27 cellular contexts compared by ENCODE assay signal in the genomic region with DNA sequence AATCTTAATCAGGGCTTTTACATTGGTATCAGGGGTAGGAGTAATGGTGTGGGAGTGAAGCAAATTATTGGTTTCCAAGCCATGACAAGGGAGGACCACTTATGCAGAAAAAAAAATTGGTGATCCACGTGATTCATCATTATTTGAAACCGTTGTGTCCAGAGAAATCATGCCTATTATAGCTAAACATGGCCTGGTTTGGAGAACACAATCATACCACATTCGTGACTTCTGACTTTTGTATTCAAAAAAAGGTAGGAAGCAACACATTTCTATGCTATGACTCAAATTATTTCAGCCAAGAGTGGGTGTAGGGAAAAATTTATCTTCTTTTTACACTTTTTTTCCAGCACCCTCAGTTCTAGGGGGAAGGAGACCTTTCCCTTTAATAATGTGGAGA.
"Had no signal": no experiment of that assay in that cellular context is flagged by ENCODE, and none has a peak within 500 bp of the region (broad histone marks: within the 10 kb centered on the region; RNA-seq: fewer than 3 reads in every experiment).

No MANE protein-coding gene starts in this region.

- ATAC-seq: effector memory CD8-positive, alpha-beta T cell; heart right ventricle; left ventricle myocardium superior; lower lobe of right lung; naive thymus-derived CD8-positive, alpha-beta T cell; right lobe of liver; stimulated activated effector memory CD8-positive, alpha-beta T cell treated with anti-CD3 and anti-CD28 coated beads, Interleukin-12 subunit alpha, Interleukin-12 subunit beta, amount 100 ng/mL, for 72 hours had no signal

- H3K9me3 ChIP-seq: esophagus squamous epithelium, heart right ventricle, lower lobe of right lung, ovary, right lobe of liver, stomach, thyroid gland had no signal

- H3K36me3 Mint-ChIP-seq: naive thymus-derived CD8-positive, alpha-beta T cell; stimulated activated effector memory CD8-positive, alpha-beta T cell treated with anti-CD3 and anti-CD28 coated beads, Interleukin-12 subunit alpha, Interleukin-12 subunit beta, amount 100 ng/mL, for 72 hours had no signal

- H3K27me3 Mint-ChIP-seq: effector memory CD8-positive, alpha-beta T cell; naive thymus-derived CD8-positive, alpha-beta T cell had no signal

- H3K4me1 ChIP-seq: esophagus squamous epithelium, heart right ventricle, lower lobe of right lung, right lobe of liver, stomach, thyroid gland had no signal

- H3K4me3 ChIP-seq: coronary artery, esophagus squamous epithelium, heart right ventricle, lower lobe of right lung, ovary, right lobe of liver, stomach, thyroid gland had no signal

- H3K9me3 Mint-ChIP-seq: nephron progenitor cell had no signal

- FAIRE-seq: endometrium had no signal

- H3K36me3 ChIP-seq: esophagus squamous epithelium, heart right ventricle, lower lobe of right lung, ovary, right lobe of liver, stomach, thyroid gland had no signal

- H3K27ac Mint-ChIP-seq: effector memory CD8-positive, alpha-beta T cell; nephron progenitor cell; stimulated activated effector memory CD8-positive, alpha-beta T cell treated with anti-CD3 and anti-CD28 coated beads, Interleukin-12 subunit alpha, Interleukin-12 subunit beta, amount 100 ng/mL, for 72 hours had no signal

- H3K4me3 Mint-ChIP-seq: effector memory CD8-positive, alpha-beta T cell; naive thymus-derived CD8-positive, alpha-beta T cell; nephron progenitor cell; stimulated activated effector memory CD8-positive, alpha-beta T cell treated with anti-CD3 and anti-CD28 coated beads, Interleukin-12 subunit alpha, Interleukin-12 subunit beta, amount 100 ng/mL, for 72 hours had no signal

- H3K27ac ChIP-seq: coronary artery, esophagus squamous epithelium, heart right ventricle, lower lobe of right lung, ovary, right lobe of liver, stomach, thyroid gland had no signal

- H3K27me3 ChIP-seq: esophagus squamous epithelium, heart right ventricle, ovary, right lobe of liver, stomach, thyroid gland had no signal

- DNase-seq: dermis blood vessel endothelial cell; effector memory CD8-positive, alpha-beta T cell; erythroblast; esophagus squamous epithelium; foreskin melanocyte; glutamatergic neuron; heart right ventricle; hippocampal formation; islet precursor cell; kidney glomerular epithelial cell; left ventricle myocardium superior; lower lobe of right lung; naive thymus-derived CD8-positive, alpha-beta T cell; nephron progenitor cell; occipital lobe; ovary; retina; right lobe of liver; stimulated activated CD4-positive, alpha-beta T cell treated with anti-CD3 and anti-CD28 coated beads, Interleukin-2, amount 100 ng/mL, for 24 hours; stimulated activated CD4-positive, alpha-beta T cell treated with anti-CD3 and anti-CD28 coated beads, Interleukin-4, amount 100 ng/mL, for 24 hours; stimulated activated naive CD4-positive, alpha-beta T cell treated with Interleukin-2 at 50 U/mL for 16 hours; stomach; thyroid gland; trophoblast cell had no signal

- H3K4me1 Mint-ChIP-seq: naive thymus-derived CD8-positive, alpha-beta T cell; nephron progenitor cell; stimulated activated effector memory CD8-positive, alpha-beta T cell treated with anti-CD3 and anti-CD28 coated beads, Interleukin-12 subunit alpha, Interleukin-12 subunit beta, amount 100 ng/mL, for 72 hours had no signal
